Comparison of ENCODE assay signal across 8 cellular contexts in the genomic region with DNA sequence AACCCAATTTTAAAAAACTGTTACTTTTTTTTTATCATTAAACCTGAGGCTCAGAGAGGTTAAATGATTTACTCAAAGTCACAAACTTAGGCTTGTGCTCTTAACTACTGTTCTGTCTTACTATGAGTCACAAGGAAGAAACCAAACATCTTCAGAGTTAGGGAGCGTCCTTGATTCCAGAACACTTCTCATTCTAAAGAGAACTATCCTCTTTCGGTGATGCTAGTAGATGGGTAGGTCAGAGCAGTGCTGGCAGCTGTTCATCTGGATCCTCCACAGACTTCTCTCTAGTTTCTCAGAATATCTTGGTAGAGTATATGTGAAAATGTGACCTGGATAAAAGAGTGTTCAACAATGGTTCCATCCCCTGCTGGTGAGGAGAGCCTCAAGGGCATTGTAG. TPM values are rescaled to one million over a fixed set of nuclear protein-coding genes. Genes with fewer than 3 reads are reported as not detected.
DNase-seq lines count a peak whose midpoint lies in the region; TF ChIP-seq lines count a peak whose summit lies in the region.

No MANE protein-coding gene starts in this region.

- TF ChIP-seq POLR2A in sigmoid colon (IDR thresholded peaks at IDR 0.05): no peak

- peaks cover 32% of the 10 kb centered on the region for H3K4me1 ChIP-seq in endocrine pancreas (ENCODE audit: control insufficient read depth, insufficient read depth, low read length)
- peaks cover 2 to 86% (median 82%) of the 10 kb centered on the region in 4 donors for H3K4me1 ChIP-seq in sigmoid colon

- WGBS in sigmoid colon, 2 donors: 18 to 32% methylated on average over 2 of the region's 2 CpGs

- H3K36me3 ChIP-seq in endocrine pancreas (ENCODE audit: control insufficient read depth, insufficient read depth, low read length) (no peaks in the 10 kb centered on the region), sigmoid colon (no peaks in the 10 kb centered on the region)

- intact Hi-C loops in sigmoid colon (cut with DNase I): no loop called here

- no peak for TF ChIP-seq CTCF in sigmoid colon (IDR thresholded peaks at IDR 0.05)

- H3K4me3 Mint-ChIP-seq in activated naive CD4-positive, alpha-beta T cell treated with anti-CD3 and anti-CD28 coated beads, Interleukin-2, amount 10 ng/mL, durations not matched to agents 7 days and 5 days: peak overlapping the region; percentile 99

- peaks cover 52% of the 10 kb centered on the region for H3K36me3 Mint-ChIP-seq in activated naive CD4-positive, alpha-beta T cell treated with anti-CD3 and anti-CD28 coated beads, Interleukin-2, amount 10 ng/mL, durations not matched to agents 7 days and 5 days

- peak overlapping the region; percentile 69 for H3K27ac Mint-ChIP-seq in activated naive CD4-positive, alpha-beta T cell treated with anti-CD3 and anti-CD28 coated beads, Interleukin-2, amount 10 ng/mL, durations not matched to agents 7 days and 5 days

- no peak overlapping the region for H3K9ac ChIP-seq in endocrine pancreas (ENCODE audit: control insufficient read depth, insufficient read depth, low read length)

- H3K27me3 ChIP-seq in endocrine pancreas (ENCODE audit: control insufficient read depth, insufficient read depth, low read length) (no peaks in the 10 kb centered on the region), sigmoid colon (no peaks in the 10 kb centered on the region)

- H3K27me3 Mint-ChIP-seq in activated naive CD4-positive, alpha-beta T cell treated with anti-CD3 and anti-CD28 coated beads, Interleukin-2, amount 10 ng/mL, durations not matched to agents 7 days and 5 days: no peaks in the 10 kb centered on the region

- no peaks in the 10 kb centered on the region for H3K9me3 Mint-ChIP-seq in activated naive CD4-positive, alpha-beta T cell treated with anti-CD3 and anti-CD28 coated beads, Interleukin-2, amount 10 ng/mL, durations not matched to agents 7 days and 5 days

- CTCF ChIA-PET in activated naive CD4-positive, alpha-beta T cell treated with anti-CD3 and anti-CD28 coated beads, Interleukin-2, amount 10 ng/mL, durations not matched to agents 7 days and 5 days (lab: Charles Lee): interaction anchor here (1.3 kb wide), 1 partner anchor 33 kb away, joined by 3 read pairs; no protein-coding TSS in a partner anchor
- CTCF ChIA-PET in HEK293T (lab: Yijun Ruan, JAX): interaction anchor here (0.7 kb wide), 1 partner anchor 216 kb away, joined by 5 read pairs; no protein-coding TSS in a partner anchor

- no peak for DNase-seq in activated naive CD4-positive, alpha-beta T cell treated with anti-CD3 and anti-CD28 coated beads, Interleukin-2, amount 10 ng/mL, durations not matched to agents 7 days and 5 days
- DNase-seq in activated naive CD4-positive, alpha-beta T cell (lab: John Stamatoyannopoulos, UW): no peak
- DNase-seq in LHCN-M2 (ENCODE audit: low read depth) (peak; percentile 85), sigmoid colon (no peak), HEK293T (ENCODE audit: extremely low spot score) (no peak), foreskin melanocyte (no peak), mucosa of gallbladder (ENCODE audit: low spot score) (no peak)

- peak overlapping the region; percentile 6 for H3K4me3 ChIP-seq in endocrine pancreas (ENCODE audit: control insufficient read depth, insufficient read depth, low read length)
- peak overlapping the region in 1 of 4 donors; percentile 91 for H3K4me3 ChIP-seq in sigmoid colon

- H3K9me3 ChIP-seq in endocrine pancreas (ENCODE audit: control insufficient read depth, low read length) (no peaks in the 10 kb centered on the region), sigmoid colon (no peaks in the 10 kb centered on the region)

- POLR2A ChIA-PET in HEK293T (lab: Yijun Ruan, JAX): interaction anchor here (0.5 kb wide), 1 partner anchor 18 kb away, joined by 3 read pairs; no protein-coding TSS in a partner anchor

- peak overlapping the region; percentile 91 to 94 (median 94) for H3K27ac ChIP-seq in sigmoid colon

- peaks cover 65% of the 10 kb centered on the region for H3K4me1 Mint-ChIP-seq in activated naive CD4-positive, alpha-beta T cell treated with anti-CD3 and anti-CD28 coated beads, Interleukin-2, amount 10 ng/mL, durations not matched to agents 7 days and 5 days

- TF ChIP-seq EP300 in sigmoid colon (IDR thresholded peaks at IDR 0.05): no peak

TF ChIP-seq in HEK293T, 16 proteins besides CTCF, POLR2A, EP300 and RAD21:
- TF ChIP-seq ARNT (IDR thresholded peaks at IDR 0.05) (no peak), ELF4 (IDR thresholded peaks at IDR 0.05) (no peak), FOXM1 (IDR thresholded peaks at IDR 0.05; ENCODE audit: borderline replicate concordance) (no peak), SP1 (IDR thresholded peaks at IDR 0.05) (no peak)

RNA-seq across cellular contexts. Expression of a gene that starts 3.3 kb away (rescaled TPM):
- total RNA-seq in LHCN-M2 (2014; rRNA removed) (94.3 and 119 TPM in 2 replicates), sigmoid colon (100 to 1,000 TPM in 3 of 4 donors, 10 to 100 TPM in 1; 82.1 to 181 (median 144) TPM), mucosa of gallbladder (125 TPM)
- polyA plus RNA-seq in LHCN-M2 (2012): 106 TPM
- 100 to 1,000 TPM in 1 of 3 donors, 10 to 100 TPM in 2; 36.6 to 110 (median 50.2) TPM for polyA plus RNA-seq in sigmoid colon

RNA-seq across cellular contexts. Expression of a gene that starts 7.9 kb away (rescaled TPM):
- total RNA-seq in LHCN-M2 (2014; rRNA removed) (72.5 and 79.7 TPM in 2 replicates), sigmoid colon (10 to 100 TPM; 53.6 to 84.9 (median 61.6) TPM), mucosa of gallbladder (59.1 TPM)
- 36.9 TPM for polyA plus RNA-seq in LHCN-M2 (2012)
- 10 to 100 TPM; 36.6 to 54.6 (median 38.1) TPM for polyA plus RNA-seq in sigmoid colon

RNA-seq across cellular contexts. Expression of a gene that starts 34.4 kb away (rescaled TPM):
- total RNA-seq in LHCN-M2 (2014; rRNA removed) (0.90 and 4.6 TPM in 2 replicates), sigmoid colon (not detected), mucosa of gallbladder (0.63 TPM)
- 1.4 TPM for polyA plus RNA-seq in LHCN-M2 (2012)
- under 1 TPM in 2 of 3 donors, not detected in 1; 0.01 to 0.23 TPM for polyA plus RNA-seq in sigmoid colon

RNA-seq across cellular contexts. Expression of a gene that starts 35.9 kb away (rescaled TPM):
- total RNA-seq in LHCN-M2 (2014; rRNA removed) (27.9 and 28.7 TPM in 2 replicates), sigmoid colon (10 to 100 TPM; 26.9 to 32.8 (median 30.9) TPM), mucosa of gallbladder (38.4 TPM)
- 7.2 TPM for polyA plus RNA-seq in LHCN-M2 (2012)
- 10 to 100 TPM in 2 of 3 donors, 1 to 10 TPM in 1; 9.9 to 12.4 (median 11.4) TPM for polyA plus RNA-seq in sigmoid colon
